Comparison of ENCODE assay signal across 13 cellular contexts in the genomic region with DNA sequence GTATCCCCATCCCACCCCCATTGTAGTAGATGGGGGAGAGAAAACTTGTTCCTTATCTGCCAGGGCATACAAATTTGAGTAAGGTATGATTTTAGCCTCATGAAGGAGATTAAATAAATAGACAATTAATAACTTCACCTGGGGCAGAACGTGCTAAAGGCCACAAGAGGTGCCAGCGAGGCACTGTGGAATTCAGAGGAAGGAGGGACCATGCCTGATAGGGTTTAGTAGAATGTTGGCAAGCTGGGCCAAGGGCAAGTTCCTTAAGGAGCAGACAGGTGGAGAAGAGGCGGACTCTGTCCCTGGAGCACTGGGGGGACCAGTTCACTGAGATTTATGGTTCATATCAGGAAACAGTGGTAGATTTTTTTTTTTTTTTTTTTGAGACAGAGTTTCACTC. TPM values are rescaled to one million over a fixed set of nuclear protein-coding genes. Genes with fewer than 3 reads are reported as not detected.
DNase-seq lines count a peak whose midpoint lies in the region; ATAC-seq and TF ChIP-seq lines count a peak whose summit lies in the region.
"Had no signal": no experiment of that assay in that cellular context is flagged by ENCODE, and none has a peak within 500 bp of the region (broad histone marks: within the 10 kb centered on the region; RNA-seq: fewer than 3 reads in every experiment).

No MANE protein-coding gene starts in this region.

- no peaks in the 10 kb centered on the region for H3K4me1 Mint-ChIP-seq in neural progenitor cell

- H3K27ac Mint-ChIP-seq in neural progenitor cell: no peak overlapping the region
- H3K27ac Mint-ChIP-seq: activated CD4-positive, alpha-beta T cell treated with anti-CD3 and anti-CD28 coated beads, Interleukin-2, amount 10 ng/mL, durations not matched to agents 24 days and 14 days had no signal

- no peaks in the 10 kb centered on the region for H3K79me2 ChIP-seq in neural progenitor cell (ENCODE audit: low read depth)

- H3K27me3 ChIP-seq in neural progenitor cell: no peaks in the 10 kb centered on the region

- no peak overlapping the region for H3K4me3 Mint-ChIP-seq in neural progenitor cell
- H3K4me3 Mint-ChIP-seq: activated CD4-positive, alpha-beta T cell treated with anti-CD3 and anti-CD28 coated beads, Interleukin-2, amount 10 ng/mL, durations not matched to agents 24 days and 14 days had no signal

- TF ChIP-seq CTCF in LNCaP clone FGC (IDR thresholded peaks at IDR 0.05; ENCODE audit: control insufficient read depth, extremely low read depth, insufficient read depth): peak; percentile 32
- TF ChIP-seq CTCF in astrocyte of the spinal cord (IDR thresholded peaks at IDR 0.05; ENCODE audit: low read depth, low read length): peak; percentile 24
- peak; percentile 38 for TF ChIP-seq CTCF in neural progenitor cell (IDR thresholded peaks at IDR 0.05)

- H3F3A ChIP-seq in neural progenitor cell (ENCODE audit: low read depth): no peaks in the 10 kb centered on the region

- no peak overlapping the region for H3K4me3 ChIP-seq in LNCaP clone FGC (ENCODE audit: low read depth, low read length)
- H3K4me3 ChIP-seq in astrocyte of the spinal cord (ENCODE audit: low read depth, low read length): no peak overlapping the region
- no peak overlapping the region for H3K4me3 ChIP-seq in neural progenitor cell
- H3K4me3 ChIP-seq: coronary artery had no signal

- H3K9me3 ChIP-seq in neural progenitor cell (ENCODE audit: low read depth): no peaks in the 10 kb centered on the region

- no peak overlapping the region for H3K9ac ChIP-seq in neural progenitor cell

- H4K20me1 ChIP-seq in neural progenitor cell (ENCODE audit: low read depth): no peaks in the 10 kb centered on the region

- DNase-seq in NCI-H1694 (lab: John Stamatoyannopoulos, UW) (peak; percentile 12), NCI-H1694 treated with DMSO at 0.1 percent for 48 hours (lab: John Stamatoyannopoulos, UW) (no peak), LNCaP clone FGC (ENCODE audit: low read depth) (no peak), astrocyte of the spinal cord (ENCODE audit: low read depth, low spot score) (no peak), neural progenitor cell (ENCODE audit: low spot score) (no peak), Ammon's horn (ENCODE audit: low spot score) (no peak), caudate nucleus (lab: John Stamatoyannopoulos, UW) (no peak)
- DNase-seq: activated CD4-positive, alpha-beta T cell treated with anti-CD3 and anti-CD28 coated beads, Interleukin-2, amount 10 ng/mL, durations not matched to agents 24 days and 14 days; left ventricle myocardium superior; NCI-H2227 treated with DMSO at 0.1 percent for 48 hours; trophoblast cell had no signal

- peaks cover 2% of the 10 kb centered on the region for H3K27me3 Mint-ChIP-seq in neural progenitor cell (ENCODE audit: insufficient read depth, low read depth)
- H3K27me3 Mint-ChIP-seq: activated CD4-positive, alpha-beta T cell treated with anti-CD3 and anti-CD28 coated beads, Interleukin-2, amount 10 ng/mL, durations not matched to agents 24 days and 14 days had no signal

- H3K36me3 ChIP-seq in neural progenitor cell: peaks cover 6% of the 10 kb centered on the region

- H3K9me3 Mint-ChIP-seq in neural progenitor cell: no peaks in the 10 kb centered on the region

- no peak for ATAC-seq in GM18873 (IDR thresholded peaks at IDR 0.05; ENCODE audit: low FRiP score, unreplicated experiment)
- ATAC-seq: left ventricle myocardium superior had no signal

- no peak overlapping the region for H3K27ac ChIP-seq in neural progenitor cell
- no peak overlapping the region for H3K27ac ChIP-seq in caudate nucleus (ENCODE audit: low read depth, low read length)
- H3K27ac ChIP-seq: coronary artery had no signal

- no peak overlapping the region for H3K4me2 ChIP-seq in neural progenitor cell

- peaks cover 29% of the 10 kb centered on the region for H3K36me3 Mint-ChIP-seq in neural progenitor cell

- H3K4me1 ChIP-seq in neural progenitor cell: no peaks in the 10 kb centered on the region

- H2AFZ ChIP-seq in neural progenitor cell (replicated peaks): no peak overlapping the region

- in situ Hi-C loops in astrocyte of the spinal cord (cut with HindIII; ENCODE audit: low sequenced_read_pairs): no loop called here

RNA-seq across cellular contexts. Expression of a gene that starts 22.5 kb away (rescaled TPM):
- total RNA-seq in neural progenitor cell (ENCODE audit: low replicate concordance): 34.0 and 77.3 TPM in 2 replicates

RNA-seq across cellular contexts. Expression of a gene that starts 41.5 kb away (rescaled TPM):
- total RNA-seq in neural progenitor cell (ENCODE audit: low replicate concordance): 0.19 and 0.32 TPM in 2 replicates
- total RNA-seq: activated CD4-positive, alpha-beta T cell treated with anti-CD3 and anti-CD28 coated beads, Interleukin-2, amount 10 ng/mL, durations not matched to agents 24 days and 14 days had no signal
